8 cellular contexts compared by ENCODE assay signal in the genomic region with DNA sequence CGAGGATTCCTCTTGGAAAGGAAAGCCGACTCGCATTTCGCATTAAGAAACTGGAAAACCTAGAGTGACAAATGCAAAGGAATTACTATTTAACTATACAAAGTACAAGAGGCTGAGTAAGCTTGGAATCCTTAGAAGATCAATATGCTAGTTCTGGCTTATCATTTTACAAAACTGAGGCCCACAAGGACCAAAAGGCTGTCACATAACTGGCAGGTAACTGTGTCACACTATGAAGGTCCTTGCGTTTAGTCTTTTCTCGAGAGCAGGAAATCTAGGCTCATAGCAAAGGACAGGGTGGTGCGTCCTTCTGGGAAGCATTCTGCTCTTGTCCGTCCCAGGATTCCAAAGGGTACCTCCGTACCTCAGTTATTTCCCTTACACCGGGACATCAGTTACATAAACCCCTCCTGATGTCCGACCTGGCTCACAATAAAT. TPM values are rescaled to one million over a fixed set of nuclear protein-coding genes. Genes with fewer than 3 reads are reported as not detected.
DNase-seq lines count a peak whose midpoint lies in the region; ATAC-seq, FAIRE-seq and TF ChIP-seq lines count a peak whose summit lies in the region.

No MANE protein-coding gene starts in this region.

- no peak for DNase-seq in GM12891 (ENCODE audit: insufficient read length, low spot score)
- DNase-seq in astrocyte (ENCODE audit: low read depth), result no peak
- no peak for DNase-seq in thyroid gland
- no peak for DNase-seq in hepatic stellate cell (ENCODE audit: low spot score)
- DNase-seq in NCI-H2029 (lab: John Stamatoyannopoulos, UW), result no peak

- H3K36me3 Mint-ChIP-seq in astrocyte (ENCODE audit: low read depth, unreplicated experiment), result peaks cover 17% of the 10 kb centered on the region

- peak overlapping the region; percentile 99 for H3K9ac ChIP-seq in astrocyte (ENCODE audit: low read length)

- no peaks in the 10 kb centered on the region for H3K27me3 Mint-ChIP-seq in astrocyte (ENCODE audit: low read depth, unreplicated experiment)

- H3K4me1 Mint-ChIP-seq in astrocyte (ENCODE audit: low read depth, unreplicated experiment), result peaks cover 10% of the 10 kb centered on the region

- TF ChIP-seq POLR2A in GM12891 (IDR thresholded peaks at IDR 0.05; ENCODE audit: low read depth, low read length), result no peak
- no peak for TF ChIP-seq POLR2A in thyroid gland (IDR thresholded peaks at IDR 0.05)

- H3K36me3 ChIP-seq in astrocyte (ENCODE audit: insufficient read depth, low read length) (peaks cover 37% of the 10 kb centered on the region), thyroid gland (peaks cover 27 to 35% of the 10 kb centered on the region in 2 donors)

- FAIRE-seq in GM12891 (lab: Jason Lieb, UNC), result peak; percentile 31
- FAIRE-seq in astrocyte (lab: Jason Lieb, UNC), result no peak

- H3K4me1 ChIP-seq in astrocyte (ENCODE audit: insufficient read depth, low read length) (peaks cover 14% of the 10 kb centered on the region), thyroid gland (peaks cover 23 to 26% of the 10 kb centered on the region in 2 donors)

- H3K27ac Mint-ChIP-seq in astrocyte (ENCODE audit: unreplicated experiment), result peak overlapping the region; percentile 99

- TF ChIP-seq CTCF in astrocyte (IDR thresholded peaks at IDR 0.05; ENCODE audit: insufficient read depth, low read depth, low read length) (no peak), thyroid gland (IDR thresholded peaks at IDR 0.05) (no peak)

- peak overlapping the region; percentile 100 for H3K4me3 ChIP-seq in astrocyte (ENCODE audit: insufficient read depth, low read depth, low read length)
- H3K4me3 ChIP-seq in thyroid gland (replicated peaks in 1 of 3), result peak overlapping the region; percentile 42 to 99 (median 75)

- peaks cover 56% of the 10 kb centered on the region for H3K79me2 ChIP-seq in astrocyte (ENCODE audit: insufficient read depth, low read length)

- peak overlapping the region; percentile 91 for H3K27ac ChIP-seq in astrocyte (ENCODE audit: low read depth, low read length)
- H3K27ac ChIP-seq in layer of hippocampus (ENCODE audit: low read depth, low read length), result peak overlapping the region; percentile 62
- peak overlapping the region; percentile 90 to 99 (median 95) for H3K27ac ChIP-seq in thyroid gland

- H3K27me3 ChIP-seq in astrocyte (ENCODE audit: insufficient read depth, low read length) (no peaks in the 10 kb centered on the region), layer of hippocampus (ENCODE audit: control insufficient read depth, insufficient read depth, low read length) (no peaks in the 10 kb centered on the region), thyroid gland (no peaks in the 10 kb centered on the region)

- H4K20me1 ChIP-seq in astrocyte (ENCODE audit: insufficient read depth, low read length), result peaks cover 54% of the 10 kb centered on the region

- H2AFZ ChIP-seq in astrocyte (ENCODE audit: low read depth, low read length), result peak overlapping the region; percentile 38

- peak overlapping the region; percentile 99 for H3K4me3 Mint-ChIP-seq in astrocyte (ENCODE audit: unreplicated experiment)

- WGBS in thyroid gland, 2 donors, result 3% methylated on average over 11 of the region's 11 CpGs

- H3K9me3 ChIP-seq in astrocyte (ENCODE audit: insufficient read depth, low read depth, low read length), result no peaks in the 10 kb centered on the region
- H3K9me3 ChIP-seq in thyroid gland, result no peaks in the 10 kb centered on the region

- intact Hi-C loops in thyroid gland (cut with DNase I), result no loop called here

- peak overlapping the region; percentile 96 for H3K4me2 ChIP-seq in astrocyte (ENCODE audit: low read length)

- H3K9me3 Mint-ChIP-seq in astrocyte (ENCODE audit: unreplicated experiment), result no peaks in the 10 kb centered on the region

- ATAC-seq in HG03095 (IDR thresholded peaks at IDR 0.05; ENCODE audit: unreplicated experiment) (peak; percentile 4), GM21825 (IDR thresholded peaks at IDR 0.05; ENCODE audit: unreplicated experiment) (no peak)

TF ChIP-seq in GM12891, 5 proteins besides CTCF, POLR2A, EP300 and RAD21:
- TF ChIP-seq POU2F2 (IDR thresholded peaks at IDR 0.05; ENCODE audit: low read depth, low read length), result no peak
- TF ChIP-seq POLR2AphosphoS5 (IDR thresholded peaks at IDR 0.05; ENCODE audit: low read depth, low read length), result no peak
- TF ChIP-seq SPI1 (IDR thresholded peaks at IDR 0.05; ENCODE audit: low read depth, low read length), result no peak
- no peak for TF ChIP-seq PAX5 (IDR thresholded peaks at IDR 0.05; ENCODE audit: insufficient read depth, low read length, severe bottlenecking)
- no peak for TF ChIP-seq TAF1 (IDR thresholded peaks at IDR 0.05; ENCODE audit: low read depth, low read length)

RNA-seq across cellular contexts. Expression of a gene that starts 0.6 kb away (rescaled TPM):
- 4,162 TPM for polyA plus RNA-seq in GM12891 (2012; ENCODE audit: low read depth, missing spikeins)
- total RNA-seq in astrocyte, result 939 and 1,022 TPM in 2 replicates
- 1,000 to 10,000 TPM in 3 of 4 donors, 100 to 1,000 TPM in 1; 958 to 1,885 (median 1,354) TPM for total RNA-seq in thyroid gland

RNA-seq across cellular contexts. Expression of a gene that starts 9.0 kb away (rescaled TPM):
- 6.4 TPM for polyA plus RNA-seq in GM12891 (2012; ENCODE audit: low read depth, missing spikeins)
- total RNA-seq in astrocyte, result 19.4 and 20.9 TPM in 2 replicates
- total RNA-seq in thyroid gland, result 10 to 100 TPM; 28.0 to 43.6 (median 35.9) TPM

RNA-seq across cellular contexts. Expression of a gene that starts 38.5 kb away (rescaled TPM):
- polyA plus RNA-seq in GM12891 (2012; ENCODE audit: low read depth, missing spikeins), result 3.2 TPM
- total RNA-seq in astrocyte (10.1 and 11.5 TPM in 2 replicates), thyroid gland (10 to 100 TPM in 1 of 4 donors, 1 to 10 TPM in 3; 7.3 to 13.3 (median 8.2) TPM)
